Comparison of ENCODE assay signal across 17 cellular contexts in the genomic region with DNA sequence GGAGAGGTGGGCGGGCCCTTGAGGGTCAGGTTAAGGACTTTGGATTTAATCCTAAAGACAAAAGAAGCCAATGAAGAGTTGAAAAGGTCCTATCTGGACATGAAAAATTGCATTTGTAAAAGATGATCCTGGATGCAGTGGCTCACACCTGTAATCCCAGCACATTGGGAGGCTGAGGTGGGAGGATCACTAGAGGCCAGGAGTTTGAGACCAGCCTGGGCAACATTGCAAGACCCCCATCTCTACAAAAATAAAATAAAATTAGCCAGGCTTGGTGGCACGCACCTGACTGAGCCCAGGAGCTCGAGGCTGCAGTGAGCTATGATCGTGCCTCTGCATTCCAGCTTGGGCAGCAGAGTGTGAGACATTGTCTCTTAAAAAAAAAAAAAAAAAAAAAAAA. TPM values are rescaled to one million over a fixed set of nuclear protein-coding genes. Genes with fewer than 3 reads are reported as not detected.
DNase-seq lines count a peak whose midpoint lies in the region; ATAC-seq and TF ChIP-seq lines count a peak whose summit lies in the region.
"Had no signal": no experiment of that assay in that cellular context is flagged by ENCODE, and none has a peak within 500 bp of the region (broad histone marks: within the 10 kb centered on the region; RNA-seq: fewer than 3 reads in every experiment).

No MANE protein-coding gene starts in this region.

- H3K27ac Mint-ChIP-seq in dendritic cell treated with granulocyte-macrophage colony-stimulating factor and Interleukin-4, amounts not matched to agents 40 ng/mL and 50 ng/mL, for 4 days, result peak overlapping the region; percentile 96
- H3K27ac Mint-ChIP-seq: HFFc6 had no signal

- no peak for ATAC-seq in thoracic aorta (ENCODE audit: insufficient number of reproducible peaks, low FRiP score, low read depth)
- ATAC-seq in HG03521 (IDR thresholded peaks at IDR 0.05; ENCODE audit: unreplicated experiment), result no peak
- ATAC-seq in GM19395 (IDR thresholded peaks at IDR 0.05; ENCODE audit: unreplicated experiment), result no peak
- ATAC-seq: A549 had no signal

- H3K27ac ChIP-seq in HEK293 (ENCODE audit: extremely low read depth, low read depth, low read length) (no peak overlapping the region), PC-9 (no peak overlapping the region), thoracic aorta (peak overlapping the region; percentile 90 to 92)
- H3K27ac ChIP-seq: HL-60 had no signal

- CTCF ChIA-PET in HEK293 (lab: Yijun Ruan, JAX) (interaction anchor here (0.7 to 1.4 kb wide), 2 partner anchors 60 to 579 kb away, joined by 3 to 4 read pairs; no protein-coding TSS in a partner anchor), PC-9 (lab: Charles Lee) (no interaction called here)

- no peaks in the 10 kb centered on the region for H3K27me3 ChIP-seq in PC-9 (ENCODE audit: insufficient read depth, low read depth)
- H3K27me3 ChIP-seq in thoracic aorta (replicated peaks; ENCODE audit: insufficient read depth), result no peaks in the 10 kb centered on the region

- peaks cover 43% of the 10 kb centered on the region for H3K4me1 Mint-ChIP-seq in dendritic cell treated with granulocyte-macrophage colony-stimulating factor and Interleukin-4, amounts not matched to agents 40 ng/mL and 50 ng/mL, for 4 days (ENCODE audit: low read depth)

- H3K27me3 Mint-ChIP-seq in dendritic cell treated with granulocyte-macrophage colony-stimulating factor and Interleukin-4, amounts not matched to agents 40 ng/mL and 50 ng/mL, for 4 days, result peaks cover 6% of the 10 kb centered on the region

- no peak overlapping the region for H3K4me3 ChIP-seq in HEK293 (ENCODE audit: low read depth, low read length)
- H3K4me3 ChIP-seq in PC-9, result no peak overlapping the region
- no peak overlapping the region for H3K4me3 ChIP-seq in thoracic aorta
- H3K4me3 ChIP-seq: A549, HAP-1 had no signal

- H3K9me3 Mint-ChIP-seq in dendritic cell treated with granulocyte-macrophage colony-stimulating factor and Interleukin-4, amounts not matched to agents 40 ng/mL and 50 ng/mL, for 4 days, result no peaks in the 10 kb centered on the region
- H3K9me3 Mint-ChIP-seq: CD14-positive monocyte, HFFc6 had no signal

- H3K79me2 ChIP-seq in PC-9 (ENCODE audit: low read depth), result peaks cover 6% of the 10 kb centered on the region; the same call in 1 of the 2 replicates

- H3F3A ChIP-seq in PC-9 (ENCODE audit: insufficient read depth, low read depth), result peaks cover 16% of the 10 kb centered on the region; the same call in 1 of the 2 replicates

- DNase-seq in PC-9 (no peak), thoracic aorta (ENCODE audit: low spot score) (no peak), KBM-7 (no peak)
- DNase-seq: BE2C; Caco-2; CD8-positive, alpha-beta memory T cell; DND-41; GDM1; HFFc6 had no signal

- no peaks in the 10 kb centered on the region for H3K36me3 ChIP-seq in HEK293 (ENCODE audit: control insufficient read depth in 2 of 2, insufficient read depth in 1 of 2, low read length in 2 of 2)
- no peaks in the 10 kb centered on the region for H3K36me3 ChIP-seq in PC-9 (ENCODE audit: low read depth)
- H3K36me3 ChIP-seq in thoracic aorta, result no peaks in the 10 kb centered on the region
- H3K36me3 ChIP-seq: BE2C, HAP-1 had no signal

- intact Hi-C loops in PC-9 (cut with micrococcal nuclease; ENCODE audit: unreplicated experiment), result no loop called here
- intact Hi-C loops in dendritic cell treated with granulocyte-macrophage colony-stimulating factor and Interleukin-4, amounts not matched to agents 40 ng/mL and 50 ng/mL, for 4 days (cut with micrococcal nuclease), result no loop called here

- H3K4me1 ChIP-seq in HEK293 (ENCODE audit: control insufficient read depth, insufficient read depth, low read length) (peaks cover 8% of the 10 kb centered on the region), PC-9 (replicated peaks; ENCODE audit: insufficient read depth) (peaks cover 25% of the 10 kb centered on the region), thoracic aorta (ENCODE audit: control insufficient read depth in 1 of 2, low read depth in 2 of 2) (peaks cover 0 to 25% of the 10 kb centered on the region in 2 donors)

- H3K4me2 ChIP-seq in PC-9, result peak overlapping the region; percentile 75; the same call in 1 of the 2 replicates

- POLR2A ChIA-PET in HEK293 (lab: Yijun Ruan, JAX) (interaction anchor here (2.5 kb wide), 1 partner anchor 26 kb away, joined by 12 read pairs; the partner anchor contains the start of gene NOPCHAP1), PC-9 (lab: Charles Lee; ENCODE audit: unreplicated experiment) (no interaction called here)

- TF ChIP-seq CTCF in HEK293 (tag by site-specific recombination; IDR thresholded peaks at IDR 0.05), result no peak
- no peak for TF ChIP-seq CTCF in PC-9 (conservative IDR thresholded peaks at IDR 0.05)
- no peak for TF ChIP-seq CTCF in thoracic aorta (IDR thresholded peaks at IDR 0.05)

- in situ Hi-C loops in KBM-7 (cut with MboI; ENCODE audit: low pct_unique_long_range_greater_than_20kb, low sequenced_read_pairs), result no loop called here

- BruUV-seq in PC-9 (replicated peaks; lab: Mats Ljungman, UMichigan), result no TSS peak

- H3K36me3 Mint-ChIP-seq in dendritic cell treated with granulocyte-macrophage colony-stimulating factor and Interleukin-4, amounts not matched to agents 40 ng/mL and 50 ng/mL, for 4 days (ENCODE audit: low read depth), result no peaks in the 10 kb centered on the region

- no peaks in the 10 kb centered on the region for H4K20me1 ChIP-seq in PC-9 (ENCODE audit: insufficient read depth)

- no peaks in the 10 kb centered on the region for H3K9me3 ChIP-seq in HEK293 (ENCODE audit: control insufficient read depth, insufficient read depth, low read depth, low read length)
- no peaks in the 10 kb centered on the region for H3K9me3 ChIP-seq in PC-9 (ENCODE audit: insufficient read depth, low read depth)
- no peaks in the 10 kb centered on the region for H3K9me3 ChIP-seq in thoracic aorta
- H3K9me3 ChIP-seq: A549, BE2C, Caco-2, HAP-1 had no signal

- H3K4me3 Mint-ChIP-seq in dendritic cell treated with granulocyte-macrophage colony-stimulating factor and Interleukin-4, amounts not matched to agents 40 ng/mL and 50 ng/mL, for 4 days, result no peak overlapping the region

- no peaks in the 10 kb centered on the region for H3K9me2 ChIP-seq in PC-9 (ENCODE audit: insufficient read depth)

- no peak overlapping the region for H2AFZ ChIP-seq in PC-9

TF ChIP-seq in HEK293, 187 proteins besides CTCF, POLR2A, EP300 and RAD21:
- no peak for TF ChIP-seq ZNF529 (tag by site-specific recombination; IDR thresholded peaks at IDR 0.05; ENCODE audit: insufficient replicate concordance)
- TF ChIP-seq ZNF121 (tag by site-specific recombination; IDR thresholded peaks at IDR 0.05), result 0 out of 2 replicates have a peak, but pooled peaks have one; percentile 61
- TF ChIP-seq, protein P1, sequence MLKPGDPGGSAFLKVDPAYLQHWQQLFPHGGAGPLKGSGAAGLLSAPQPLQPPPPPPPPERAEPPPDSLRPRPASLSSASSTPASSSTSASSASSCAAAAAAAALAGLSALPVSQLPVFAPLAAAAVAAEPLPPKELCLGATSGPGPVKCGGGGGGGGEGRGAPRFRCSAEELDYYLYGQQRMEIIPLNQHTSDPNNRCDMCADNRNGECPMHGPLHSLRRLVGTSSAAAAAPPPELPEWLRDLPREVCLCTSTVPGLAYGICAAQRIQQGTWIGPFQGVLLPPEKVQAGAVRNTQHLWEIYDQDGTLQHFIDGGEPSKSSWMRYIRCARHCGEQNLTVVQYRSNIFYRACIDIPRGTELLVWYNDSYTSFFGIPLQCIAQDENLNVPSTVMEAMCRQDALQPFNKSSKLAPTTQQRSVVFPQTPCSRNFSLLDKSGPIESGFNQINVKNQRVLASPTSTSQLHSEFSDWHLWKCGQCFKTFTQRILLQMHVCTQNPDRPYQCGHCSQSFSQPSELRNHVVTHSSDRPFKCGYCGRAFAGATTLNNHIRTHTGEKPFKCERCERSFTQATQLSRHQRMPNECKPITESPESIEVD (tag by site-specific recombination; IDR thresholded peaks at IDR 0.05), result no peak
- TF ChIP-seq ZNF610 (tag by site-specific recombination; IDR thresholded peaks at IDR 0.05; ENCODE audit: borderline replicate concordance), result no peak

RNA-seq across cellular contexts. Expression of gene SLC41A2, which starts 2.4 kb away (rescaled TPM):
- total RNA-seq in PC-9 (2021), result 12.7 and 14.8 TPM in 2 replicates
- 100 to 1,000 TPM in 1 of 2 donors, 10 to 100 TPM in 1; 67.1 to 165 TPM for total RNA-seq in thoracic aorta

RNA-seq across cellular contexts. Expression of gene NOPCHAP1, which starts 25.7 kb away (rescaled TPM):
- total RNA-seq in PC-9 (2021), result 20.1 and 21.7 TPM in 2 replicates
- total RNA-seq in thoracic aorta, result 1 to 10 TPM; 2.0 to 3.5 TPM

Comparison
In these comparisons a context has a peak if more than half of its experiments do, and no peak if none do; other contexts are left out.
1. H3K27ac ChIP-seq: peak in thoracic aorta (2 of 2); none in HEK293 (single experiment) and PC-9 (single experiment).